11 cellular contexts compared by ENCODE assay signal in genomic region chr9:128101690-128102089, GRCh38. TPM values are rescaled to one million over a fixed set of nuclear protein-coding genes. Genes with fewer than 3 reads are reported as not detected.
A peak's percentile ranks its signal among the peaks of the same experiment; 100 is the strongest.
DNase-seq lines count a peak whose midpoint lies in the region; ATAC-seq, FAIRE-seq and TF ChIP-seq lines count a peak whose summit lies in the region.
"Had no signal": no experiment of that assay in that cellular context is flagged by ENCODE, and none has a peak within 500 bp of the region (broad histone marks: within the 10 kb centered on the region; RNA-seq: fewer than 3 reads in every experiment).

No MANE protein-coding gene starts in this region.

- no peak overlapping the region for H2AFZ ChIP-seq in HepG2 (ENCODE audit: low read length)

- peaks cover 33% of the 10 kb centered on the region for H3K79me2 ChIP-seq in HepG2 (ENCODE audit: insufficient read depth, low read length)

- H3K4me3 Mint-ChIP-seq in brain (peak overlapping the region in 3 of 5 experiments; percentile 23 to 51 (median 27)), mesothelial cell of epicardium (no peak overlapping the region), CD14-positive monocyte (no peak overlapping the region)
- H3K4me3 Mint-ChIP-seq: activated naive CD8-positive, alpha-beta T cell treated with anti-CD3 and anti-CD28 coated beads, Interleukin-2, amount 10 ng/mL, durations not matched to agents 7 days and 5 days; CD4-positive, alpha-beta T cell had no signal

- no peak overlapping the region for H3K9ac ChIP-seq in HepG2 (ENCODE audit: insufficient read depth, low read depth, low read length)
- H3K9ac ChIP-seq: SK-N-SH had no signal

- H3K36me3 Mint-ChIP-seq in brain (peaks cover 45% of the 10 kb centered on the region), mesothelial cell of epicardium (peaks cover 25% of the 10 kb centered on the region), CD14-positive monocyte (peaks cover 50 to 70% of the 10 kb centered on the region in 2 donors)

- H3K9me3 Mint-ChIP-seq in brain (no peaks in the 10 kb centered on the region), mesothelial cell of epicardium (no peaks in the 10 kb centered on the region), CD14-positive monocyte (no peaks in the 10 kb centered on the region)
- H3K9me3 Mint-ChIP-seq: activated naive CD8-positive, alpha-beta T cell treated with anti-CD3 and anti-CD28 coated beads, Interleukin-2, amount 10 ng/mL, durations not matched to agents 7 days and 5 days; CD4-positive, alpha-beta T cell had no signal

- no peak for TF ChIP-seq CTCF in brain (conservative IDR thresholded peaks at IDR 0.05)
- TF ChIP-seq CTCF in HepG2 (CRISPR knock-in tag; IDR thresholded peaks at IDR 0.05), result no peak
- TF ChIP-seq CTCF in thyroid gland (IDR thresholded peaks at IDR 0.05), result no peak
- TF ChIP-seq CTCF in mesothelial cell of epicardium (IDR thresholded peaks at IDR 0.05; ENCODE audit: unreplicated experiment), result no peak
- no peak for TF ChIP-seq CTCF in CD14-positive monocyte (IDR thresholded peaks at IDR 0.05)

- no TSS peak for BruUV-seq in HepG2 (replicated peaks; lab: Mats Ljungman, UMichigan)

- in situ Hi-C loops in HepG2 (cut with HindIII; ENCODE audit: extremely low pct_ligation_motif_present, low pct_unique_long_range_greater_than_20kb), result no loop called here

- H3K36me3 ChIP-seq in HepG2 (replicated peaks in 1 of 2; ENCODE audit: control insufficient read depth in 1 of 2, insufficient read depth in 2 of 2, low read length in 2 of 2), result peaks cover 16 to 37% of the 10 kb centered on the region in 2 experiments
- peaks cover 24 to 32% of the 10 kb centered on the region in 2 donors for H3K36me3 ChIP-seq in thyroid gland

- peak overlapping the region; percentile 98; the same call in 1 of the 2 replicates for H3K4me2 ChIP-seq in HepG2 (ENCODE audit: low read depth, low read length)
- H3K4me2 ChIP-seq: SK-N-SH had no signal

- H3K9me3 ChIP-seq in HepG2 (ENCODE audit: low read length), result no peaks in the 10 kb centered on the region
- no peaks in the 10 kb centered on the region for H3K9me3 ChIP-seq in thyroid gland
- H3K9me3 ChIP-seq: SK-N-SH had no signal

- no peak for ATAC-seq in HepG2
- no peak for ATAC-seq in GM19324 (IDR thresholded peaks at IDR 0.05; ENCODE audit: low FRiP score, unreplicated experiment)

- FAIRE-seq in HepG2 (lab: Jason Lieb, UNC), result no peak
- FAIRE-seq: colon had no signal

- WGBS in HepG2 (ENCODE audit: low lambda C conversion rate), result 92% methylated on average over 11 of the region's 20 CpGs
- WGBS in thyroid gland, 2 donors, result 63 to 88% methylated on average over 9 to 16 of the region's 20 CpGs

- H3K4me3 ChIP-seq in HepG2 (replicated peaks in 1 of 3; ENCODE audit: insufficient read depth in 1 of 3, low read depth in 2 of 3, low read length in 3 of 3) (peak overlapping the region in 1 of 3 experiments; percentile 19; a peak in 1 of 6 replicates), thyroid gland (replicated peaks in 1 of 3) (no peak overlapping the region)

- DNase-seq in HepG2 (ENCODE audit: low spot score), result no peak
- DNase-seq in thyroid gland, result peak; percentile 36 to 51
- DNase-seq in mesothelial cell of epicardium (ENCODE audit: low spot score in 2 of 2, unreplicated experiment in 2 of 2), result no peak
- DNase-seq in CD14-positive monocyte (ENCODE audit: low spot score), result no peak
- DNase-seq: activated naive CD8-positive, alpha-beta T cell treated with anti-CD3 and anti-CD28 coated beads, Interleukin-2, amount 10 ng/mL, durations not matched to agents 7 days and 5 days; CD4-positive, alpha-beta T cell; retina; SK-N-SH had no signal

- H3K27me3 ChIP-seq in HepG2 (ENCODE audit: control insufficient read depth in 1 of 2, insufficient read depth in 2 of 2, low read length in 2 of 2) (no peaks in the 10 kb centered on the region; a peak in 1 of 5 replicates), thyroid gland (no peaks in the 10 kb centered on the region)

- CTCF ChIA-PET in HepG2 (lab: Yijun Ruan, JAX; ENCODE audit: low intra/inter-chr PET ratio, low total read pairs), result interaction anchor here (1.2 kb wide), 1 partner anchor 16 kb away, joined by 4 read pairs; no protein-coding TSS in a partner anchor

- H3K27me3 Mint-ChIP-seq in brain, result no peaks in the 10 kb centered on the region
- H3K27me3 Mint-ChIP-seq in mesothelial cell of epicardium (ENCODE audit: low read depth), result no peaks in the 10 kb centered on the region
- no peaks in the 10 kb centered on the region for H3K27me3 Mint-ChIP-seq in CD14-positive monocyte (ENCODE audit: low read depth in 3 of 3)
- H3K27me3 Mint-ChIP-seq: activated naive CD8-positive, alpha-beta T cell treated with anti-CD3 and anti-CD28 coated beads, Interleukin-2, amount 10 ng/mL, durations not matched to agents 7 days and 5 days; CD4-positive, alpha-beta T cell had no signal

- peak overlapping the region; percentile 76 to 91 (median 86) for H3K27ac Mint-ChIP-seq in brain
- H3K27ac Mint-ChIP-seq in mesothelial cell of epicardium, result no peak overlapping the region
- peak overlapping the region in 2 of 7 donors; percentile 54 to 87 for H3K27ac Mint-ChIP-seq in CD14-positive monocyte
- H3K27ac Mint-ChIP-seq: activated naive CD8-positive, alpha-beta T cell treated with anti-CD3 and anti-CD28 coated beads, Interleukin-2, amount 10 ng/mL, durations not matched to agents 7 days and 5 days had no signal

- peaks cover 90% of the 10 kb centered on the region for H3K4me1 ChIP-seq in HepG2 (ENCODE audit: insufficient read depth, low read length)
- H3K4me1 ChIP-seq in thyroid gland, result peaks cover 70 to 74% of the 10 kb centered on the region in 2 donors

- TF ChIP-seq RAD21 in HepG2 (CRISPR knock-in tag; IDR thresholded peaks at IDR 0.05), result no peak

- peaks cover 17% of the 10 kb centered on the region; the same call in 1 of the 2 replicates for H4K20me1 ChIP-seq in HepG2 (ENCODE audit: insufficient read depth, low read length)

- POLR2A ChIA-PET in HepG2 (lab: Yijun Ruan, JAX), result interaction anchor here (0.6 to 1.9 kb wide), 3 partner anchors 27 to 1625 kb away, joined by 3 to 8 read pairs (median 3); no protein-coding TSS in a partner anchor

- TF ChIP-seq EP300 in HepG2 (IDR thresholded peaks at IDR 0.05; ENCODE audit: low read depth in 2 of 2, low read length in 2 of 2) (no peak), HepG2 (CRISPR knock-in tag; IDR thresholded peaks at IDR 0.05; ENCODE audit: borderline replicate concordance) (no peak)

- TF ChIP-seq POLR2A in HepG2 (IDR thresholded peaks at IDR 0.05; ENCODE audit: insufficient read depth in 1 of 2, low read depth in 2 of 2, low read length in 2 of 2) (no peak), thyroid gland (IDR thresholded peaks at IDR 0.05) (no peak)

- intact Hi-C loops in HepG2 (cut with micrococcal nuclease; ENCODE audit: unreplicated experiment) (loop anchor here (5.0 kb wide), 1 partner anchor 34 kb away; the partner anchor contains the start of genes NAIF1 and SLC25A25), thyroid gland (cut with DNase I) (no loop called here), CD14-positive monocyte (cut with micrococcal nuclease) (no loop called here)

- H3K4me1 Mint-ChIP-seq in brain, result peaks cover 73% of the 10 kb centered on the region
- peaks cover 38% of the 10 kb centered on the region for H3K4me1 Mint-ChIP-seq in mesothelial cell of epicardium
- peaks cover 34% of the 10 kb centered on the region for H3K4me1 Mint-ChIP-seq in CD14-positive monocyte

- H3K27ac ChIP-seq in HepG2 (ENCODE audit: extremely low read length, insufficient read depth, low read length) (peak overlapping the region; percentile 90), thyroid gland (peak overlapping the region; percentile 93 to 100 (median 99))

RNA-seq across cellular contexts. Expression of gene PTGES2, which starts 25.8 kb away (rescaled TPM):
- polyA plus RNA-seq in brain (ENCODE audit: insufficient read depth, low read depth, low replicate concordance) (115 TPM), HepG2 (2011; rRNA removed) (63.7 and 67.2 TPM in 2 replicates), CD14-positive monocyte (10 to 100 TPM; 42.0 to 49.4 TPM)
- total RNA-seq in HepG2 (2016; rRNA removed; fragmentation: Illumina TruSeq; extraction: Trizol) (68.5 and 79.8 TPM in 2 replicates), thyroid gland (100 to 1,000 TPM in 1 of 4 donors, 10 to 100 TPM in 3; 80.0 to 112 (median 88.4) TPM), mesothelial cell of epicardium (70.0 to 74.8 TPM (median 72.6 TPM) in 3 replicates)
- 176 and 179 TPM in 2 replicates for total RNA-seq in HepG2 (2016; cell fraction: cytosol; rRNA removed; fragmentation: Illumina TruSeq; extraction: Trizol; ENCODE audit: low read depth)
- total RNA-seq in HepG2 (2016; cell fraction: insoluble cytoplasmic fraction; rRNA removed; fragmentation: Illumina TruSeq; extraction: Trizol), result 65.6 and 85.2 TPM in 2 replicates
- 80.3 and 84.6 TPM in 2 replicates for total RNA-seq in HepG2 (2016; cell fraction: membrane; rRNA removed; fragmentation: Illumina TruSeq; extraction: Trizol)
- 40.6 and 44.2 TPM in 2 replicates for total RNA-seq in HepG2 (2016; cell fraction: nucleus; rRNA removed; fragmentation: Illumina TruSeq; extraction: Trizol)
- polyA plus RNA-seq in HepG2 (2011; cell fraction: cytosol; rRNA removed), result 53.6 and 85.6 TPM in 2 replicates
- polyA plus RNA-seq in HepG2 (2011; cell fraction: nucleus; rRNA removed), result 128 and 148 TPM in 2 replicates
- polyA plus RNA-seq in HepG2 (2012), result 39.6 and 40.6 TPM in 2 replicates
- polyA plus RNA-seq in HepG2 (2016; cell fraction: cytosol; fragmentation: Illumina TruSeq; extraction: Trizol; ENCODE audit: low read depth), result 61.1 and 71.8 TPM in 2 replicates
- polyA plus RNA-seq in HepG2 (2016; cell fraction: insoluble cytoplasmic fraction; fragmentation: Illumina TruSeq; extraction: Trizol; ENCODE audit: low read depth), result 67.8 and 88.5 TPM in 2 replicates
- polyA plus RNA-seq in HepG2 (2016; cell fraction: membrane; fragmentation: Illumina TruSeq; extraction: Trizol; ENCODE audit: low read depth), result 68.9 and 78.2 TPM in 2 replicates
- 101 and 105 TPM in 2 replicates for polyA plus RNA-seq in HepG2 (2016; cell fraction: nucleus; fragmentation: Illumina TruSeq; extraction: Trizol; ENCODE audit: insufficient read depth, low read depth)
- polyA minus RNA-seq in HepG2 (2011; rRNA and poly(A)+ RNA removed; ENCODE audit: low replicate concordance), result 109 and 143 TPM in 2 replicates
- 29.5 and 39.2 TPM in 2 replicates for polyA minus RNA-seq in HepG2 (2011; cell fraction: cytosol; rRNA and poly(A)+ RNA removed)
- 39.4 and 44.6 TPM in 2 replicates for polyA minus RNA-seq in HepG2 (2011; cell fraction: nucleus; rRNA and poly(A)+ RNA removed)

RNA-seq across cellular contexts. Expression of gene SLC25A25, which starts 33.7 kb away (rescaled TPM):
- 64.7 TPM for polyA plus RNA-seq in brain (ENCODE audit: insufficient read depth, low read depth, low replicate concordance)
- total RNA-seq in HepG2 (2016; rRNA removed; fragmentation: Illumina TruSeq; extraction: Trizol), result 18.5 and 24.8 TPM in 2 replicates
- total RNA-seq in HepG2 (2016; cell fraction: cytosol; rRNA removed; fragmentation: Illumina TruSeq; extraction: Trizol; ENCODE audit: low read depth), result 4.5 and 5.1 TPM in 2 replicates
- total RNA-seq in HepG2 (2016; cell fraction: insoluble cytoplasmic fraction; rRNA removed; fragmentation: Illumina TruSeq; extraction: Trizol), result 16.4 and 24.3 TPM in 2 replicates
- total RNA-seq in HepG2 (2016; cell fraction: membrane; rRNA removed; fragmentation: Illumina TruSeq; extraction: Trizol), result 10.5 and 11.1 TPM in 2 replicates
- 21.4 and 25.1 TPM in 2 replicates for total RNA-seq in HepG2 (2016; cell fraction: nucleus; rRNA removed; fragmentation: Illumina TruSeq; extraction: Trizol)
- polyA plus RNA-seq in HepG2 (2011; rRNA removed), result 10.5 and 16.7 TPM in 2 replicates
- polyA plus RNA-seq in HepG2 (2011; cell fraction: cytosol; rRNA removed), result 10.7 and 11.2 TPM in 2 replicates
- 26.1 and 29.6 TPM in 2 replicates for polyA plus RNA-seq in HepG2 (2011; cell fraction: nucleus; rRNA removed)
- polyA plus RNA-seq in HepG2 (2012), result 12.9 and 15.5 TPM in 2 replicates
- 1.1 and 1.3 TPM in 2 replicates for polyA plus RNA-seq in HepG2 (2016; cell fraction: cytosol; fragmentation: Illumina TruSeq; extraction: Trizol; ENCODE audit: low read depth)
- 11.6 and 13.1 TPM in 2 replicates for polyA plus RNA-seq in HepG2 (2016; cell fraction: insoluble cytoplasmic fraction; fragmentation: Illumina TruSeq; extraction: Trizol; ENCODE audit: low read depth)
- polyA plus RNA-seq in HepG2 (2016; cell fraction: membrane; fragmentation: Illumina TruSeq; extraction: Trizol; ENCODE audit: low read depth), result 2.6 and 2.7 TPM in 2 replicates
- polyA plus RNA-seq in HepG2 (2016; cell fraction: nucleus; fragmentation: Illumina TruSeq; extraction: Trizol; ENCODE audit: insufficient read depth, low read depth), result 31.1 and 36.4 TPM in 2 replicates
- 20.5 and 28.1 TPM in 2 replicates for polyA minus RNA-seq in HepG2 (2011; rRNA and poly(A)+ RNA removed; ENCODE audit: low replicate concordance)
- polyA minus RNA-seq in HepG2 (2011; cell fraction: cytosol; rRNA and poly(A)+ RNA removed), result 10.0 and 10.2 TPM in 2 replicates
- 14.4 and 26.1 TPM in 2 replicates for polyA minus RNA-seq in HepG2 (2011; cell fraction: nucleus; rRNA and poly(A)+ RNA removed)
- total RNA-seq in thyroid gland, result 10 to 100 TPM; 21.9 to 42.0 (median 30.8) TPM
- total RNA-seq in mesothelial cell of epicardium, result 24.2 to 26.4 TPM (median 26.2 TPM) in 3 replicates
- 1 to 10 TPM; 5.1 to 6.3 TPM for polyA plus RNA-seq in CD14-positive monocyte

RNA-seq across cellular contexts. Expression of gene NAIF1, which starts 34.6 kb away (rescaled TPM):
- polyA plus RNA-seq in brain (ENCODE audit: insufficient read depth, low read depth, low replicate concordance) (12.2 TPM), HepG2 (2011; rRNA removed) (6.9 TPM in 2 replicates), CD14-positive monocyte (1 to 10 TPM; 4.6 to 5.6 TPM)
- total RNA-seq in HepG2 (2016; rRNA removed; fragmentation: Illumina TruSeq; extraction: Trizol) (6.0 and 6.6 TPM in 2 replicates), thyroid gland (10 to 100 TPM in 2 of 4 donors, 1 to 10 TPM in 2; 5.3 to 17.2 (median 9.4) TPM), mesothelial cell of epicardium (8.5 to 9.2 TPM (median 8.9 TPM) in 3 replicates)
- total RNA-seq in HepG2 (2016; cell fraction: cytosol; rRNA removed; fragmentation: Illumina TruSeq; extraction: Trizol; ENCODE audit: low read depth), result 3.1 and 4.1 TPM in 2 replicates
- total RNA-seq in HepG2 (2016; cell fraction: insoluble cytoplasmic fraction; rRNA removed; fragmentation: Illumina TruSeq; extraction: Trizol), result 6.0 and 6.4 TPM in 2 replicates
- total RNA-seq in HepG2 (2016; cell fraction: membrane; rRNA removed; fragmentation: Illumina TruSeq; extraction: Trizol), result 5.7 and 6.1 TPM in 2 replicates
- total RNA-seq in HepG2 (2016; cell fraction: nucleus; rRNA removed; fragmentation: Illumina TruSeq; extraction: Trizol), result 2.9 and 4.1 TPM in 2 replicates
- polyA plus RNA-seq in HepG2 (2011; cell fraction: cytosol; rRNA removed), result 4.9 and 6.4 TPM in 2 replicates
- polyA plus RNA-seq in HepG2 (2011; cell fraction: nucleus; rRNA removed), result 3.8 and 4.0 TPM in 2 replicates
- 3.0 and 3.8 TPM in 2 replicates for polyA plus RNA-seq in HepG2 (2012)
- 2.4 and 2.6 TPM in 2 replicates for polyA plus RNA-seq in HepG2 (2016; cell fraction: cytosol; fragmentation: Illumina TruSeq; extraction: Trizol; ENCODE audit: low read depth)
- polyA plus RNA-seq in HepG2 (2016; cell fraction: insoluble cytoplasmic fraction; fragmentation: Illumina TruSeq; extraction: Trizol; ENCODE audit: low read depth), result 5.2 and 5.7 TPM in 2 replicates
- 3.5 and 3.9 TPM in 2 replicates for polyA plus RNA-seq in HepG2 (2016; cell fraction: membrane; fragmentation: Illumina TruSeq; extraction: Trizol; ENCODE audit: low read depth)
- 4.9 and 5.1 TPM in 2 replicates for polyA plus RNA-seq in HepG2 (2016; cell fraction: nucleus; fragmentation: Illumina TruSeq; extraction: Trizol; ENCODE audit: insufficient read depth, low read depth)
- polyA minus RNA-seq in HepG2 (2011; rRNA and poly(A)+ RNA removed; ENCODE audit: low replicate concordance), result 8.2 and 13.2 TPM in 2 replicates
- polyA minus RNA-seq in HepG2 (2011; cell fraction: cytosol; rRNA and poly(A)+ RNA removed), result 3.2 and 6.0 TPM in 2 replicates
- 1.5 and 2.1 TPM in 2 replicates for polyA minus RNA-seq in HepG2 (2011; cell fraction: nucleus; rRNA and poly(A)+ RNA removed)

RNA-seq across cellular contexts. Expression of gene LCN2, which starts 47.6 kb away (rescaled TPM):
- not detected for polyA plus RNA-seq in brain (ENCODE audit: insufficient read depth, low read depth, low replicate concordance)
- total RNA-seq in HepG2 (2016; rRNA removed; fragmentation: Illumina TruSeq; extraction: Trizol), result 0.34 and 0.38 TPM in 2 replicates
- 0.40 TPM in 1 of 2 replicates, not detected in the other for total RNA-seq in HepG2 (2016; cell fraction: cytosol; rRNA removed; fragmentation: Illumina TruSeq; extraction: Trizol; ENCODE audit: low read depth)
- total RNA-seq in HepG2 (2016; cell fraction: insoluble cytoplasmic fraction; rRNA removed; fragmentation: Illumina TruSeq; extraction: Trizol), result 0.24 TPM in 1 of 2 replicates, not detected in the other
- 0.34 and 0.38 TPM in 2 replicates for total RNA-seq in HepG2 (2016; cell fraction: membrane; rRNA removed; fragmentation: Illumina TruSeq; extraction: Trizol)
- total RNA-seq in HepG2 (2016; cell fraction: nucleus; rRNA removed; fragmentation: Illumina TruSeq; extraction: Trizol), result not detected in 2 replicates
- polyA plus RNA-seq in HepG2 (2011; rRNA removed), result 1.4 and 2.3 TPM in 2 replicates
- polyA plus RNA-seq in HepG2 (2011; cell fraction: cytosol; rRNA removed), result 0.93 and 2.4 TPM in 2 replicates
- 4.4 and 6.2 TPM in 2 replicates for polyA plus RNA-seq in HepG2 (2011; cell fraction: nucleus; rRNA removed)
- 1.5 and 1.7 TPM in 2 replicates for polyA plus RNA-seq in HepG2 (2012)
- 0.69 and 0.92 TPM in 2 replicates for polyA plus RNA-seq in HepG2 (2016; cell fraction: cytosol; fragmentation: Illumina TruSeq; extraction: Trizol; ENCODE audit: low read depth)
- 0.71 and 0.76 TPM in 2 replicates for polyA plus RNA-seq in HepG2 (2016; cell fraction: insoluble cytoplasmic fraction; fragmentation: Illumina TruSeq; extraction: Trizol; ENCODE audit: low read depth)
- 0.49 and 0.63 TPM in 2 replicates for polyA plus RNA-seq in HepG2 (2016; cell fraction: membrane; fragmentation: Illumina TruSeq; extraction: Trizol; ENCODE audit: low read depth)
- polyA plus RNA-seq in HepG2 (2016; cell fraction: nucleus; fragmentation: Illumina TruSeq; extraction: Trizol; ENCODE audit: insufficient read depth, low read depth), result 1.7 and 3.0 TPM in 2 replicates
- polyA minus RNA-seq in HepG2 (2011; rRNA and poly(A)+ RNA removed; ENCODE audit: low replicate concordance), result 0.44 and 0.52 TPM in 2 replicates
- polyA minus RNA-seq in HepG2 (2011; cell fraction: cytosol; rRNA and poly(A)+ RNA removed), result 0.99 TPM in 1 of 2 replicates, not detected in the other
- not detected in 2 replicates for polyA minus RNA-seq in HepG2 (2011; cell fraction: nucleus; rRNA and poly(A)+ RNA removed)
- 10 to 100 TPM in 1 of 4 donors, 1 to 10 TPM in 2, under 1 TPM in 1; 0.45 to 10.6 (median 2.5) TPM for total RNA-seq in thyroid gland
- not detected in 3 replicates for total RNA-seq in mesothelial cell of epicardium
- under 1 TPM in 1 of 2 donors, not detected in 1; 0.83 TPM for polyA plus RNA-seq in CD14-positive monocyte
- total RNA-seq: activated naive CD8-positive, alpha-beta T cell treated with anti-CD3 and anti-CD28 coated beads, Interleukin-2, amount 10 ng/mL, durations not matched to agents 7 days and 5 days; CD4-positive, alpha-beta T cell had no signal
- polyA plus RNA-seq: SK-N-SH had no signal

RNA-seq across cellular contexts. Expression of gene BBLN, which starts 58.4 kb away (rescaled TPM):
- polyA plus RNA-seq in brain (ENCODE audit: insufficient read depth, low read depth, low replicate concordance), result 404 TPM
- 22.2 and 33.1 TPM in 2 replicates for total RNA-seq in HepG2 (2016; rRNA removed; fragmentation: Illumina TruSeq; extraction: Trizol)
- total RNA-seq in HepG2 (2016; cell fraction: cytosol; rRNA removed; fragmentation: Illumina TruSeq; extraction: Trizol; ENCODE audit: low read depth), result 146 and 177 TPM in 2 replicates
- total RNA-seq in HepG2 (2016; cell fraction: insoluble cytoplasmic fraction; rRNA removed; fragmentation: Illumina TruSeq; extraction: Trizol), result 17.4 and 30.2 TPM in 2 replicates
- 86.9 and 114 TPM in 2 replicates for total RNA-seq in HepG2 (2016; cell fraction: membrane; rRNA removed; fragmentation: Illumina TruSeq; extraction: Trizol)
- 11.7 and 11.9 TPM in 2 replicates for total RNA-seq in HepG2 (2016; cell fraction: nucleus; rRNA removed; fragmentation: Illumina TruSeq; extraction: Trizol)
- 27.6 and 29.5 TPM in 2 replicates for polyA plus RNA-seq in HepG2 (2011; rRNA removed)
- 25.8 and 50.8 TPM in 2 replicates for polyA plus RNA-seq in HepG2 (2011; cell fraction: cytosol; rRNA removed)
- 19.2 and 22.8 TPM in 2 replicates for polyA plus RNA-seq in HepG2 (2011; cell fraction: nucleus; rRNA removed)
- polyA plus RNA-seq in HepG2 (2012), result 13.4 and 25.7 TPM in 2 replicates
- 235 and 253 TPM in 2 replicates for polyA plus RNA-seq in HepG2 (2016; cell fraction: cytosol; fragmentation: Illumina TruSeq; extraction: Trizol; ENCODE audit: low read depth)
- 19.0 and 25.9 TPM in 2 replicates for polyA plus RNA-seq in HepG2 (2016; cell fraction: insoluble cytoplasmic fraction; fragmentation: Illumina TruSeq; extraction: Trizol; ENCODE audit: low read depth)
- 124 and 129 TPM in 2 replicates for polyA plus RNA-seq in HepG2 (2016; cell fraction: membrane; fragmentation: Illumina TruSeq; extraction: Trizol; ENCODE audit: low read depth)
- 21.4 TPM in 2 replicates for polyA plus RNA-seq in HepG2 (2016; cell fraction: nucleus; fragmentation: Illumina TruSeq; extraction: Trizol; ENCODE audit: insufficient read depth, low read depth)
- polyA minus RNA-seq in HepG2 (2011; rRNA and poly(A)+ RNA removed; ENCODE audit: low replicate concordance), result 17.1 and 32.9 TPM in 2 replicates
- 13.6 and 21.6 TPM in 2 replicates for polyA minus RNA-seq in HepG2 (2011; cell fraction: cytosol; rRNA and poly(A)+ RNA removed)
- 4.8 and 7.1 TPM in 2 replicates for polyA minus RNA-seq in HepG2 (2011; cell fraction: nucleus; rRNA and poly(A)+ RNA removed)
- 100 to 1,000 TPM in 3 of 4 donors, 10 to 100 TPM in 1; 98.1 to 204 (median 172) TPM for total RNA-seq in thyroid gland
- total RNA-seq in mesothelial cell of epicardium, result 60.7 to 64.4 TPM (median 63.1 TPM) in 3 replicates
- 10 to 100 TPM; 51.5 to 54.5 TPM for polyA plus RNA-seq in CD14-positive monocyte

Comparison
In these comparisons a context has a peak if more than half of its experiments do, and no peak if none do; other contexts are left out.
1. H3K4me3 Mint-ChIP-seq: peak in brain (3 of 5); none in mesothelial cell of epicardium (single experiment) and CD14-positive monocyte (0 of 2).
2. DNase-seq: peak in thyroid gland (2 of 2); none in HepG2 (single experiment), mesothelial cell of epicardium (0 of 2) and CD14-positive monocyte (single experiment).